ENCODE assay signal across 8 cellular contexts in genomic region chr5:51559921-51560658, GRCh38.
"Had no signal": no experiment of that assay in that cellular context is flagged by ENCODE, and none has a peak within 500 bp of the region (broad histone marks: within the 10 kb centered on the region; RNA-seq: fewer than 3 reads in every experiment).

No MANE protein-coding gene starts in this region.

- ATAC-seq: HCT116, HepG2 had no signal

- H3K4me3 ChIP-seq: GM23248, HAP-1 had no signal

- DNase-seq: GM23248, GOT3, H7, HFFc6 had no signal

- H3K27ac ChIP-seq: GM23248, HL-60 had no signal
